19 cellular contexts compared by ENCODE assay signal in the genomic region with DNA sequence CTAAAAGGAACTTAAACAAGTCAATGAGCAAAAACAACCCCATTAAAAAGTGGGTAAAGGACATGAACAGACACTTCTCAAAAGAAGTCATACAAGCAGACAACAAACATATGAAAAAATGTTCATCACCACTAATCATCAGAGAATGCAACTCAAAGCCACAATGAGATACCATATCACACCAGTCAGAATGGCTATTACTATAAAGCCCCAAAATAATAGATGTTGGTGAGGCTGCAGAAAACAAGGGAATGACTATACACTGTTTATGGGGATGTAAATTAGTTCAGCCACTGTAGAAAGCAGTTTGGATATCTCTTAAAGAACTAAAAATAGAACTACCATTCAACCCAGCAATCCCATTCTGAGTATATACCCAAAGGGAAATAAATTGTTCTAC.
"Had no signal": no experiment of that assay in that cellular context is flagged by ENCODE, and none has a peak within 500 bp of the region (broad histone marks: within the 10 kb centered on the region; RNA-seq: fewer than 3 reads in every experiment).

No MANE protein-coding gene starts in this region.

- H3K27ac Mint-ChIP-seq: immature natural killer cell, nephron progenitor cell, type B pancreatic cell had no signal

- ATAC-seq: SK-N-SH treated with all-trans-retinoic acid at 6 μM for 48 hours had no signal

- H3K4me3 Mint-ChIP-seq: immature natural killer cell, nephron progenitor cell, type B pancreatic cell had no signal

- H3K9me3 ChIP-seq: breast epithelium, right atrium auricular region, suprapubic skin had no signal

- DNase-seq: activated CD4-positive, alpha-beta T cell treated with anti-CD3 and anti-CD28 coated beads for 4 hours; activated naive CD4-positive, alpha-beta T cell treated with Interleukin-2 at 50 U/mL for 16 hours; aorta; cerebellar nuclear complex; effector CD8-positive, alpha-beta T cell; head of caudate nucleus; immature natural killer cell; mesendoderm; nephron progenitor cell; occipital lobe; stimulated activated CD4-positive, alpha-beta T cell treated with anti-CD3 and anti-CD28 coated beads, Interleukin-15, amount 100 ng/mL, for 24 hours; stimulated activated CD4-positive, alpha-beta T cell treated with anti-CD3 and anti-CD28 coated beads, Interleukin-4, amount 100 ng/mL, for 1 hour; stimulated activated naive CD4-positive, alpha-beta T cell; T-helper 1 cell had no signal

- H3K9me3 Mint-ChIP-seq: immature natural killer cell, type B pancreatic cell had no signal
